Comparison of ENCODE assay signal across 30 cellular contexts in the genomic region with DNA sequence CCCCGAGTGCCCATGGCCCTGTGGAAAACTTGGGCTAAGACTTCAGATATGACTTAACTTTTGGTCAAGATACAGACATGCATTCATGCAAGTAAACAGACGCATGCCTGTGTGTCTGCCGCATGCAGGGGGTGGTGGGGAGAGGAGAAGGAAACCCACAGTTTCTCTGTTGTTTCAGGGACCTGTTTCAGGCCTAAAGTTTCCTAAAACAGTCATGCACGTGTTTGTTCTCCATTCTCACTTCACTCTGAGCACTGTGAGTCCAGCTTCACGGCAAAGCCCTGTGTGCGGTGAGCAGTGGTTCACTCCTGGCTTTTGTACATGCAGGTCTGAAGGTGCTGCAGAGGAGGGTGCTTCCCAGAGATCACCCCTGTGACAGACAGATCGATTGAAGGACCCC.
"Had no signal": no experiment of that assay in that cellular context is flagged by ENCODE, and none has a peak within 500 bp of the region (broad histone marks: within the 10 kb centered on the region; RNA-seq: fewer than 3 reads in every experiment).

No MANE protein-coding gene starts in this region.

- H3K9me3 ChIP-seq: adrenal gland, breast epithelium, esophagus muscularis mucosa, gastrocnemius medialis, heart right ventricle had no signal

- H3K27ac ChIP-seq: adrenal gland, breast epithelium, esophagus muscularis mucosa, foreskin keratinocyte, heart right ventricle had no signal

- H3K4me3 Mint-ChIP-seq: activated CD4-positive, alpha-beta memory T cell treated with anti-CD3 and anti-CD28 coated beads for 36 hours; activated CD4-positive, alpha-beta T cell treated with anti-CD3 and anti-CD28 coated beads for 36 hours; activated CD4-positive, alpha-beta T cell treated with anti-CD3 and anti-CD28 coated beads, Interleukin-2, amount 10 ng/mL, durations not matched to agents 24 days and 14 days; activated CD8-positive, alpha-beta T cell treated with anti-CD3 and anti-CD28 coated beads, Interleukin-2, amount 10 ng/mL, durations not matched to agents 7 days and 5 days; activated naive CD4-positive, alpha-beta T cell treated with anti-CD3 and anti-CD28 coated beads for 36 hours; activated naive CD4-positive, alpha-beta T cell treated with anti-CD3 and anti-CD28 coated beads, Interleukin-2, amount 50 U/mL, for 24 hours; activated naive CD8-positive, alpha-beta T cell treated with anti-CD3 and anti-CD28 coated beads for 36 hours; activated naive CD8-positive, alpha-beta T cell treated with anti-CD3 and anti-CD28 coated beads, Interleukin-2, amount 50 U/mL, for 24 hours; activated T-cell treated with anti-CD3 and anti-CD28 coated beads, Interleukin-2, amount 50 U/mL, for 4 hours; brain; central memory CD8-positive, alpha-beta T cell; effector memory CD8-positive, alpha-beta T cell had no signal

- ATAC-seq: activated CD4-positive, alpha-beta T cell treated with anti-CD3 and anti-CD28 coated beads for 36 hours; activated CD8-positive, alpha-beta T cell treated with anti-CD3 and anti-CD28 coated beads, Interleukin-2, amount 10 ng/mL, durations not matched to agents 7 days and 5 days; activated naive CD8-positive, alpha-beta T cell treated with anti-CD3 and anti-CD28 coated beads, Interleukin-2, amount 50 U/mL, for 24 hours; activated T-cell treated with anti-CD3 and anti-CD28 coated beads, Interleukin-2, amount 50 U/mL, for 4 hours; effector memory CD8-positive, alpha-beta T cell; foreskin keratinocyte; gastrocnemius medialis; heart right ventricle had no signal

- H3K4me1 ChIP-seq: adrenal gland, breast epithelium had no signal

- H3K4me3 ChIP-seq: adrenal gland, breast epithelium, esophagus muscularis mucosa, gastrocnemius medialis, heart right ventricle had no signal

- DNase-seq: activated CD4-positive, alpha-beta memory T cell treated with anti-CD3 and anti-CD28 coated beads for 36 hours; activated CD4-positive, alpha-beta T cell treated with anti-CD3 and anti-CD28 coated beads for 36 hours; activated CD4-positive, alpha-beta T cell treated with anti-CD3 and anti-CD28 coated beads, Interleukin-2, amount 10 ng/mL, durations not matched to agents 24 days and 14 days; activated CD4-positive, CD25-positive, alpha-beta regulatory T cell; activated CD4-positive, CD25-positive, alpha-beta regulatory T cell treated with anti-CD3 and anti-CD28 coated beads, Interleukin-2, amount 50 U/mL, for 72 hours; activated CD8-positive, alpha-beta memory T cell treated with anti-CD3 and anti-CD28 coated beads, Interleukin-2, amount 50 U/mL, for 48 hours; activated CD8-positive, alpha-beta T cell treated with anti-CD3 and anti-CD28 coated beads, Interleukin-2, amount 10 ng/mL, durations not matched to agents 7 days and 5 days; activated effector memory CD4-positive, alpha-beta T cell treated with anti-CD3 and anti-CD28 coated beads, Interleukin-2, amount 50 U/mL, for 16 hours; activated naive CD4-positive, alpha-beta T cell treated with anti-CD3 and anti-CD28 coated beads for 36 hours; activated naive CD8-positive, alpha-beta T cell treated with anti-CD3 and anti-CD28 coated beads for 36 hours; activated naive CD8-positive, alpha-beta T cell treated with anti-CD3 and anti-CD28 coated beads, Interleukin-2, amount 50 U/mL, for 24 hours; activated T-cell treated with anti-CD3 and anti-CD28 coated beads for 4 hours; activated T-cell treated with anti-CD3 and anti-CD28 coated beads, Interleukin-2, amount 50 U/mL, for 4 hours; adrenal gland; amygdala; cortex of kidney; dermis blood vessel endothelial cell; effector CD4-positive, alpha-beta T cell; effector memory CD8-positive, alpha-beta T cell; erythroblast; foreskin keratinocyte; gastrocnemius medialis; heart right ventricle; T-helper 2 cell had no signal

- H3K36me3 ChIP-seq: adrenal gland, breast epithelium, esophagus muscularis mucosa, gastrocnemius medialis, heart right ventricle had no signal

- H3K36me3 Mint-ChIP-seq: activated CD4-positive, alpha-beta memory T cell treated with anti-CD3 and anti-CD28 coated beads for 36 hours; activated naive CD4-positive, alpha-beta T cell treated with anti-CD3 and anti-CD28 coated beads, Interleukin-2, amount 50 U/mL, for 24 hours; activated naive CD8-positive, alpha-beta T cell treated with anti-CD3 and anti-CD28 coated beads for 36 hours had no signal

- H3K9me3 Mint-ChIP-seq: activated CD4-positive, alpha-beta memory T cell treated with anti-CD3 and anti-CD28 coated beads for 36 hours; activated CD4-positive, alpha-beta T cell treated with anti-CD3 and anti-CD28 coated beads, Interleukin-2, amount 10 ng/mL, durations not matched to agents 24 days and 14 days; activated naive CD4-positive, alpha-beta T cell treated with anti-CD3 and anti-CD28 coated beads for 36 hours; activated naive CD4-positive, alpha-beta T cell treated with anti-CD3 and anti-CD28 coated beads, Interleukin-2, amount 50 U/mL, for 24 hours; activated naive CD8-positive, alpha-beta T cell treated with anti-CD3 and anti-CD28 coated beads for 36 hours; activated naive CD8-positive, alpha-beta T cell treated with anti-CD3 and anti-CD28 coated beads, Interleukin-2, amount 50 U/mL, for 24 hours; activated T-cell treated with anti-CD3 and anti-CD28 coated beads, Interleukin-2, amount 50 U/mL, for 4 hours; activated T-helper 2 cell treated with anti-CD3 and anti-CD28 coated beads, Interferon-gamma antibody, Interleukin-2, Interleukin-4, amounts not matched to agents 10 μg/mL and 5 μg/mL and 100 μg/mL, durations not matched to agents 14 hours and 24 hours and 36 hours; central memory CD8-positive, alpha-beta T cell; effector memory CD8-positive, alpha-beta T cell had no signal

- H3K27ac Mint-ChIP-seq: activated CD4-positive, alpha-beta memory T cell treated with anti-CD3 and anti-CD28 coated beads for 36 hours; activated CD4-positive, alpha-beta T cell treated with anti-CD3 and anti-CD28 coated beads for 36 hours; activated CD4-positive, alpha-beta T cell treated with anti-CD3 and anti-CD28 coated beads, Interleukin-2, amount 10 ng/mL, durations not matched to agents 24 days and 14 days; activated CD8-positive, alpha-beta T cell treated with anti-CD3 and anti-CD28 coated beads, Interleukin-2, amount 10 ng/mL, durations not matched to agents 7 days and 5 days; activated naive CD4-positive, alpha-beta T cell treated with anti-CD3 and anti-CD28 coated beads for 36 hours; activated naive CD4-positive, alpha-beta T cell treated with anti-CD3 and anti-CD28 coated beads, Interleukin-2, amount 50 U/mL, for 24 hours; activated naive CD8-positive, alpha-beta T cell treated with anti-CD3 and anti-CD28 coated beads for 36 hours; activated naive CD8-positive, alpha-beta T cell treated with anti-CD3 and anti-CD28 coated beads, Interleukin-2, amount 50 U/mL, for 24 hours; activated T-helper 2 cell treated with anti-CD3 and anti-CD28 coated beads, Interferon-gamma antibody, Interleukin-2, Interleukin-4, amounts not matched to agents 10 μg/mL and 5 μg/mL and 100 μg/mL, durations not matched to agents 14 hours and 24 hours and 36 hours; brain; effector memory CD8-positive, alpha-beta T cell had no signal
